ENCODE assay signal across 12 cellular contexts in genomic region chr9:84862786-84863185, GRCh38.
A peak's percentile ranks its signal among the peaks of the same experiment; 100 is the strongest.
DNase-seq lines count a peak whose midpoint lies in the region; ATAC-seq, FAIRE-seq and TF ChIP-seq lines count a peak whose summit lies in the region.
"Had no signal": no experiment of that assay in that cellular context is flagged by ENCODE, and none has a peak within 500 bp of the region (broad histone marks: within the 10 kb centered on the region; RNA-seq: fewer than 3 reads in every experiment).

No MANE protein-coding gene starts in this region.

- intact Hi-C loops in left ventricle myocardium inferior (cut with micrococcal nuclease), result no loop called here
- intact Hi-C loops in cardiac septum (cut with DNase I), result no loop called here

- no peaks in the 10 kb centered on the region for H3K27me3 ChIP-seq in left ventricle myocardium inferior (ENCODE audit: low read depth)
- H3K27me3 ChIP-seq in bronchial epithelial cell (ENCODE audit: control insufficient read depth, insufficient read depth, low read length), result no peaks in the 10 kb centered on the region

- peak; percentile 66 for FAIRE-seq in bronchial epithelial cell (lab: Jason Lieb, UNC)

- H3K27ac ChIP-seq in left ventricle myocardium inferior (replicated peaks), result peak overlapping the region; percentile 28

- H3K9me3 ChIP-seq in left ventricle myocardium inferior (replicated peaks), result peaks cover 6% of the 10 kb centered on the region

- H3K4me3 ChIP-seq in left ventricle myocardium inferior (no peak overlapping the region), bronchial epithelial cell (ENCODE audit: low read depth, low read length) (no peak overlapping the region)

- peaks cover 59% of the 10 kb centered on the region for H3K4me1 ChIP-seq in left ventricle myocardium inferior

- DNase-seq in left ventricle myocardium inferior (peak; percentile 28), cardiac septum (ENCODE audit: low spot score) (no peak), bronchial epithelial cell (ENCODE audit: low read depth) (peak; percentile 76), islet precursor cell (peak; percentile 86), NCI-H128 (lab: John Stamatoyannopoulos, UW; ENCODE audit: unreplicated experiment) (no peak), HEK293T (ENCODE audit: extremely low spot score) (no peak)
- DNase-seq: activated CD4-positive, alpha-beta T cell treated with anti-CD3 and anti-CD28 coated beads for 36 hours; NCI-H1105 treated with DMSO at 0.1 percent for 48 hours had no signal

- ATAC-seq in HG02981 (IDR thresholded peaks at IDR 0.05; ENCODE audit: unreplicated experiment), result no peak
- ATAC-seq in GM21390 (IDR thresholded peaks at IDR 0.05; ENCODE audit: unreplicated experiment), result no peak
- ATAC-seq: activated CD4-positive, alpha-beta T cell treated with anti-CD3 and anti-CD28 coated beads for 36 hours; activated naive CD4-positive, alpha-beta T cell treated with anti-CD3 and anti-CD28 coated beads, Interleukin-2, amount 50 U/mL, for 72 hours; Panc1 had no signal

- CTCF ChIA-PET in HEK293T (lab: Yijun Ruan, JAX), result no interaction called here

- TF ChIP-seq CTCF in left ventricle myocardium inferior (IDR thresholded peaks at IDR 0.05; ENCODE audit: borderline replicate concordance) (no peak), bronchial epithelial cell (IDR thresholded peaks at IDR 0.05; ENCODE audit: insufficient read depth, low read length, severe bottlenecking) (no peak)

- POLR2A ChIA-PET in HEK293T (lab: Yijun Ruan, JAX), result no interaction called here

- H3K36me3 ChIP-seq in left ventricle myocardium inferior (no peaks in the 10 kb centered on the region), bronchial epithelial cell (ENCODE audit: control insufficient read depth, insufficient read depth, low read length) (no peaks in the 10 kb centered on the region)

TF ChIP-seq in HEK293T, 16 proteins besides CTCF, POLR2A, EP300 and RAD21:
- TF ChIP-seq ZNF384 (IDR thresholded peaks at IDR 0.05) (no peak), SUZ12 (IDR thresholded peaks at IDR 0.05) (no peak), CTBP1 (IDR thresholded peaks at IDR 0.05; ENCODE audit: borderline replicate concordance) (no peak), LEF1 (IDR thresholded peaks at IDR 0.05; ENCODE audit: borderline replicate concordance) (no peak), ELF4 (IDR thresholded peaks at IDR 0.05) (no peak), L3MBTL2 (conservative IDR thresholded peaks at IDR 0.05) (no peak), FOXM1 (IDR thresholded peaks at IDR 0.05; ENCODE audit: borderline replicate concordance) (no peak), ARNT (IDR thresholded peaks at IDR 0.05) (no peak), FOXK2 (IDR thresholded peaks at IDR 0.05) (no peak), TARDBP (IDR thresholded peaks at IDR 0.05) (no peak), BHLHE40 (IDR thresholded peaks at IDR 0.05; ENCODE audit: borderline replicate concordance) (no peak), NFRKB (IDR thresholded peaks at IDR 0.05) (no peak), HDGF (IDR thresholded peaks at IDR 0.05; ENCODE audit: borderline replicate concordance) (no peak), FOXA1 (IDR thresholded peaks at IDR 0.05) (no peak), SP1 (IDR thresholded peaks at IDR 0.05) (no peak)
- TF ChIP-seq, protein P1, sequence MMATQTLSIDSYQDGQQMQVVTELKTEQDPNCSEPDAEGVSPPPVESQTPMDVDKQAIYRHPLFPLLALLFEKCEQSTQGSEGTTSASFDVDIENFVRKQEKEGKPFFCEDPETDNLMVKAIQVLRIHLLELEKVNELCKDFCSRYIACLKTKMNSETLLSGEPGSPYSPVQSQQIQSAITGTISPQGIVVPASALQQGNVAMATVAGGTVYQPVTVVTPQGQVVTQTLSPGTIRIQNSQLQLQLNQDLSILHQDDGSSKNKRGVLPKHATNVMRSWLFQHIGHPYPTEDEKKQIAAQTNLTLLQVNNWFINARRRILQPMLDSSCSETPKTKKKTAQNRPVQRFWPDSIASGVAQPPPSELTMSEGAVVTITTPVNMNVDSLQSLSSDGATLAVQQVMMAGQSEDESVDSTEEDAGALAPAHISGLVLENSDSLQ (IDR thresholded peaks at IDR 0.05), result no peak

Comparison
In these comparisons a context has a peak if more than half of its experiments do, and no peak if none do; other contexts are left out.
1. DNase-seq: peak in left ventricle myocardium inferior (single experiment), bronchial epithelial cell (single experiment) and islet precursor cell (single experiment); none in cardiac septum (single experiment), NCI-H128 (single experiment) and HEK293T (single experiment).